ENCODE assay signal across 12 cellular contexts in genomic region chr20:32050851-32051556, GRCh38. TPM values are rescaled to one million over a fixed set of nuclear protein-coding genes. Genes with fewer than 3 reads are reported as not detected.
DNase-seq lines count a peak whose midpoint lies in the region; ATAC-seq and TF ChIP-seq lines count a peak whose summit lies in the region.
"Had no signal": no experiment of that assay in that cellular context is flagged by ENCODE, and none has a peak within 500 bp of the region (broad histone marks: within the 10 kb centered on the region; RNA-seq: fewer than 3 reads in every experiment).

No MANE protein-coding gene starts in this region.

- peaks cover 47% of the 10 kb centered on the region for H3K27me3 Mint-ChIP-seq in neural progenitor cell (ENCODE audit: insufficient read depth, low read depth)

- H3K9me3 Mint-ChIP-seq in neural progenitor cell = peaks cover 8% of the 10 kb centered on the region

- H3K27me3 ChIP-seq in GM06990 (replicated peaks; ENCODE audit: control insufficient read depth, insufficient read depth, low read length) = no peaks in the 10 kb centered on the region; the same call in 1 of the 2 replicates
- peaks cover 67% of the 10 kb centered on the region for H3K27me3 ChIP-seq in neural progenitor cell

- H3K36me3 ChIP-seq in GM06990 (ENCODE audit: control insufficient read depth, insufficient read depth, low read length) = peaks cover 1% of the 10 kb centered on the region; the same call in 1 of the 2 replicates
- H3K36me3 ChIP-seq in neural progenitor cell = no peaks in the 10 kb centered on the region

- H3F3A ChIP-seq in neural progenitor cell (ENCODE audit: low read depth) = no peaks in the 10 kb centered on the region

- H3K4me2 ChIP-seq in neural progenitor cell = peak overlapping the region; percentile 86

- no peak overlapping the region for H3K9ac ChIP-seq in neural progenitor cell

- H4K20me1 ChIP-seq in neural progenitor cell (ENCODE audit: low read depth) = no peaks in the 10 kb centered on the region

- H3K4me3 Mint-ChIP-seq in neural progenitor cell = peak overlapping the region; percentile 39

- intact Hi-C loops in Right ventricle myocardium superior (cut with DNase I) = no loop called here

- H3K27ac ChIP-seq in neural progenitor cell = no peak overlapping the region

- DNase-seq in GM06990 (ENCODE audit: extremely low read depth, insufficient read length) (peak; percentile 49), OCI-M1 (lab: John Stamatoyannopoulos, UW) (peak; percentile 65), Right ventricle myocardium superior (peak; percentile 79), neural progenitor cell (ENCODE audit: low spot score) (peak; percentile 30), COLO829 (ENCODE audit: low spot score) (no peak), hepatic stellate cell (ENCODE audit: low spot score) (no peak)
- no peak for DNase-seq in activated naive CD4-positive, alpha-beta T cell (lab: John Stamatoyannopoulos, UW)
- DNase-seq: stimulated activated CD4-positive, alpha-beta T cell treated with anti-CD3 and anti-CD28 coated beads, Interleukin-2, amount 100 ng/mL, for 48 hours had no signal

- H3K36me3 Mint-ChIP-seq in neural progenitor cell = no peaks in the 10 kb centered on the region

- no peak for TF ChIP-seq CTCF in GM06990 (IDR thresholded peaks at IDR 0.05; ENCODE audit: insufficient read depth, low read length, poor library complexity, severe bottlenecking)
- TF ChIP-seq CTCF in neural progenitor cell (IDR thresholded peaks at IDR 0.05) = no peak

- no peak overlapping the region for H2AFZ ChIP-seq in neural progenitor cell (replicated peaks)

- ATAC-seq in Right ventricle myocardium superior (ENCODE audit: poor library complexity) = peak; percentile 78
- ATAC-seq in GM21717 (IDR thresholded peaks at IDR 0.05; ENCODE audit: unreplicated experiment) = no peak
- ATAC-seq: body of pancreas had no signal

- no peak overlapping the region for H3K27ac Mint-ChIP-seq in neural progenitor cell

- H3K4me1 ChIP-seq in neural progenitor cell = no peaks in the 10 kb centered on the region

- no peaks in the 10 kb centered on the region for H3K79me2 ChIP-seq in neural progenitor cell (ENCODE audit: low read depth)

- no peaks in the 10 kb centered on the region for H3K9me3 ChIP-seq in neural progenitor cell (ENCODE audit: low read depth)
- H3K9me3 ChIP-seq: body of pancreas had no signal

- H3K4me1 Mint-ChIP-seq in neural progenitor cell = peaks cover 9% of the 10 kb centered on the region

- H3K4me3 ChIP-seq in GM06990 (replicated peaks; ENCODE audit: low read depth, low read length) (no peak overlapping the region), neural progenitor cell (peak overlapping the region; percentile 20)
- H3K4me3 ChIP-seq: body of pancreas had no signal

RNA-seq across cellular contexts. Expression of gene HCK, which starts 1.0 kb away (rescaled TPM):
- total RNA-seq in Right ventricle myocardium superior = 4.9 TPM
- total RNA-seq in neural progenitor cell (ENCODE audit: low replicate concordance) = not detected in 2 replicates
- total RNA-seq: H4; T-helper 2 cell treated with Interferon-gamma antibody and Interleukin-4, amounts not matched to agents 100 ng/mL and 5 ng/mL, for 36 hours had no signal

RNA-seq across cellular contexts. Expression of gene CCM2L, which starts 40.8 kb away (rescaled TPM):
- total RNA-seq in Right ventricle myocardium superior = 8.5 TPM
- 0.75 and 3.9 TPM in 2 replicates for total RNA-seq in neural progenitor cell (ENCODE audit: low replicate concordance)
- total RNA-seq: T-helper 2 cell treated with Interferon-gamma antibody and Interleukin-4, amounts not matched to agents 100 ng/mL and 5 ng/mL, for 36 hours had no signal

RNA-seq across cellular contexts. Expression of gene TM9SF4, which starts 58.5 kb away (rescaled TPM):
- total RNA-seq in Right ventricle myocardium superior (23.0 TPM), neural progenitor cell (ENCODE audit: low replicate concordance) (27.9 and 41.7 TPM in 2 replicates)

Comparison
In these comparisons a context has a peak if more than half of its experiments do, and no peak if none do; other contexts are left out.
1. DNase-seq: peak in GM06990 (single experiment), OCI-M1 (single experiment), Right ventricle myocardium superior (single experiment) and neural progenitor cell (single experiment); none in COLO829 (single experiment), hepatic stellate cell (single experiment) and activated naive CD4-positive, alpha-beta T cell (0 of 4).